Comparison of ENCODE assay signal across 8 cellular contexts in the genomic region with DNA sequence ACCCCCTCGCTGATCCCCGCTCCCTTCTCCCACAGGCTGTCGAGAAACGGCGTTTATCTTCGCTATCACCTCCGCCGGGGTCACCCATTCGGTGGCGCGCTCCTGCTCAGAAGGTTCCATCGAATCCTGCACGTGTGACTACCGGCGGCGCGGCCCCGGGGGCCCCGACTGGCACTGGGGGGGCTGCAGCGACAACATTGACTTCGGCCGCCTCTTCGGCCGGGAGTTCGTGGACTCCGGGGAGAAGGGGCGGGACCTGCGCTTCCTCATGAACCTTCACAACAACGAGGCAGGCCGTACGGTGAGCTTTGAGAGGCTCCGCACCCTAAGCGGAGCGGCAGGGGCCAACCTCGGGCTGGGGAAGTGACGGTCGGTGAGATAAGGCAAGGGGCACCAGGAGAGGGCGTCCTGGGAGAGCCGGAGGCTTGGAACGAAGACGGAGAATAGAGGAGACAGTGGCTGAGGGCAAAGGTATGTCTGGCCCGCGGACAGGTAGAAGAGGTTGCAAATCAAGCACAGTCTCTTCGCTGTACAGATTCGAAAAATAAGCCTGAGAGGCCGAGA. TPM values are rescaled to one million over a fixed set of nuclear protein-coding genes. Genes with fewer than 3 reads are reported as not detected.
DNase-seq lines count a peak whose midpoint lies in the region; ATAC-seq lines count a peak whose summit lies in the region.

No MANE protein-coding gene starts in this region.

- H3K36me3 ChIP-seq in thymus (ENCODE audit: control insufficient read depth, insufficient read depth) = no peaks in the 10 kb centered on the region

- no peak overlapping the region for H3K27ac ChIP-seq in thymus (ENCODE audit: low read depth)

- intact Hi-C loops in activated T-helper 1 cell treated with anti-CD3 and anti-CD28 coated beads, Interleukin-12 subunit alpha, Interleukin-12 subunit beta, Interleukin-2, Interleukin-4 antibody, amounts not matched to agents 30 ng/mL and 10 ng/mL and 1 ng/mL, durations not matched to agents 14 hours and 24 hours and 36 hours (cut with micrococcal nuclease) = loop anchor here (1.0 to 5.0 kb wide), 5 partner anchors 8 to 362 kb away; no protein-coding TSS in a partner anchor

- peak overlapping the region; percentile 76 for H3K27ac Mint-ChIP-seq in activated T-helper 1 cell treated with anti-CD3 and anti-CD28 coated beads, Interleukin-12 subunit alpha, Interleukin-12 subunit beta, Interleukin-2, Interleukin-4 antibody, amounts not matched to agents 30 ng/mL and 10 ng/mL and 1 ng/mL, durations not matched to agents 14 hours and 24 hours and 36 hours

- peaks cover 53% of the 10 kb centered on the region for H3K4me1 Mint-ChIP-seq in activated T-helper 1 cell treated with anti-CD3 and anti-CD28 coated beads, Interleukin-12 subunit alpha, Interleukin-12 subunit beta, Interleukin-2, Interleukin-4 antibody, amounts not matched to agents 30 ng/mL and 10 ng/mL and 1 ng/mL, durations not matched to agents 14 hours and 24 hours and 36 hours (ENCODE audit: low read depth)

- ATAC-seq in HG03097 (IDR thresholded peaks at IDR 0.05; ENCODE audit: low FRiP score, unreplicated experiment) = no peak

- H3K27me3 ChIP-seq in thymus (ENCODE audit: control insufficient read depth, insufficient read depth) = peaks cover 80% of the 10 kb centered on the region

- WGBS in thymus = 2% methylated on average over 46 of the region's 46 CpGs

- peak; percentile 36 for DNase-seq in stimulated activated CD4-positive, alpha-beta T cell treated with anti-CD3 and anti-CD28 coated beads, Interleukin-1b, Interleukin-23, amount 100 ng/mL, for 48 hours
- no peak for DNase-seq in stimulated activated CD4-positive, alpha-beta T cell treated with anti-CD3 and anti-CD28 coated beads, Interleukin-2, amount 100 ng/mL, for 48 hours
- no peak for DNase-seq in activated T-helper 1 cell treated with anti-CD3 and anti-CD28 coated beads, Interleukin-12 subunit alpha, Interleukin-12 subunit beta, Interleukin-2, Interleukin-4 antibody, amounts not matched to agents 30 ng/mL and 10 ng/mL and 1 ng/mL, durations not matched to agents 14 hours and 24 hours and 36 hours (ENCODE audit: low spot score)
- peak; percentile 54 for DNase-seq in left kidney (ENCODE audit: low read depth, low spot score)
- no peak for DNase-seq in NCI-H345 (lab: John Stamatoyannopoulos, UW)
- DNase-seq in DMS153 treated with DMSO at 0.1 percent for 48 hours (lab: John Stamatoyannopoulos, UW; ENCODE audit: unreplicated experiment) = no peak

- H3K4me1 ChIP-seq in thymus (ENCODE audit: control insufficient read depth, insufficient read depth, low read length) = peaks cover 21% of the 10 kb centered on the region

- peak overlapping the region; percentile 72 for H3K4me3 Mint-ChIP-seq in activated T-helper 1 cell treated with anti-CD3 and anti-CD28 coated beads, Interleukin-12 subunit alpha, Interleukin-12 subunit beta, Interleukin-2, Interleukin-4 antibody, amounts not matched to agents 30 ng/mL and 10 ng/mL and 1 ng/mL, durations not matched to agents 14 hours and 24 hours and 36 hours

- H3K36me3 Mint-ChIP-seq in activated T-helper 1 cell treated with anti-CD3 and anti-CD28 coated beads, Interleukin-12 subunit alpha, Interleukin-12 subunit beta, Interleukin-2, Interleukin-4 antibody, amounts not matched to agents 30 ng/mL and 10 ng/mL and 1 ng/mL, durations not matched to agents 14 hours and 24 hours and 36 hours (ENCODE audit: low read depth) = no peaks in the 10 kb centered on the region

- H3K27me3 Mint-ChIP-seq in activated T-helper 1 cell treated with anti-CD3 and anti-CD28 coated beads, Interleukin-12 subunit alpha, Interleukin-12 subunit beta, Interleukin-2, Interleukin-4 antibody, amounts not matched to agents 30 ng/mL and 10 ng/mL and 1 ng/mL, durations not matched to agents 14 hours and 24 hours and 36 hours (ENCODE audit: insufficient read depth) = peaks cover 83% of the 10 kb centered on the region

- peaks cover 1% of the 10 kb centered on the region for H3K9me3 ChIP-seq in thymus (ENCODE audit: control insufficient read depth)

- H3K9me3 Mint-ChIP-seq in activated T-helper 1 cell treated with anti-CD3 and anti-CD28 coated beads, Interleukin-12 subunit alpha, Interleukin-12 subunit beta, Interleukin-2, Interleukin-4 antibody, amounts not matched to agents 30 ng/mL and 10 ng/mL and 1 ng/mL, durations not matched to agents 14 hours and 24 hours and 36 hours = no peaks in the 10 kb centered on the region

- H3K4me3 ChIP-seq in thymus (ENCODE audit: low read length) = peak overlapping the region; percentile 55

RNA-seq across cellular contexts. Expression of gene WNT1, which starts 2.3 kb away (rescaled TPM):
- total RNA-seq in activated T-helper 1 cell treated with anti-CD3 and anti-CD28 coated beads, Interleukin-12 subunit alpha, Interleukin-12 subunit beta, Interleukin-2, Interleukin-4 antibody, amounts not matched to agents 30 ng/mL and 10 ng/mL and 1 ng/mL, durations not matched to agents 14 hours and 24 hours and 36 hours = 0.21 and 0.24 TPM in 2 replicates
- 0.05 TPM for polyA plus RNA-seq in thymus

RNA-seq across cellular contexts. Expression of gene WNT10B, which starts 8.9 kb away (rescaled TPM):
- total RNA-seq in activated T-helper 1 cell treated with anti-CD3 and anti-CD28 coated beads, Interleukin-12 subunit alpha, Interleukin-12 subunit beta, Interleukin-2, Interleukin-4 antibody, amounts not matched to agents 30 ng/mL and 10 ng/mL and 1 ng/mL, durations not matched to agents 14 hours and 24 hours and 36 hours = 0.13 and 0.37 TPM in 2 replicates
- polyA plus RNA-seq in thymus = 14.1 TPM

RNA-seq across cellular contexts. Expression of gene DDN, which starts 18.7 kb away (rescaled TPM):
- 0.78 and 1.1 TPM in 2 replicates for total RNA-seq in activated T-helper 1 cell treated with anti-CD3 and anti-CD28 coated beads, Interleukin-12 subunit alpha, Interleukin-12 subunit beta, Interleukin-2, Interleukin-4 antibody, amounts not matched to agents 30 ng/mL and 10 ng/mL and 1 ng/mL, durations not matched to agents 14 hours and 24 hours and 36 hours
- 0.18 TPM for polyA plus RNA-seq in thymus

RNA-seq across cellular contexts. Expression of gene ARF3, which starts 23.2 kb away (rescaled TPM):
- total RNA-seq in activated T-helper 1 cell treated with anti-CD3 and anti-CD28 coated beads, Interleukin-12 subunit alpha, Interleukin-12 subunit beta, Interleukin-2, Interleukin-4 antibody, amounts not matched to agents 30 ng/mL and 10 ng/mL and 1 ng/mL, durations not matched to agents 14 hours and 24 hours and 36 hours = 116 and 117 TPM in 2 replicates
- 70.6 TPM for polyA plus RNA-seq in thymus

RNA-seq across cellular contexts. Expression of gene PRKAG1, which starts 38.1 kb away (rescaled TPM):
- 85.0 and 85.1 TPM in 2 replicates for total RNA-seq in activated T-helper 1 cell treated with anti-CD3 and anti-CD28 coated beads, Interleukin-12 subunit alpha, Interleukin-12 subunit beta, Interleukin-2, Interleukin-4 antibody, amounts not matched to agents 30 ng/mL and 10 ng/mL and 1 ng/mL, durations not matched to agents 14 hours and 24 hours and 36 hours
- polyA plus RNA-seq in thymus = 58.5 TPM

Comparison
In these comparisons a context has a peak if more than half of its experiments do, and no peak if none do; other contexts are left out.
1. DNase-seq: peak in stimulated activated CD4-positive, alpha-beta T cell treated with anti-CD3 and anti-CD28 coated beads, Interleukin-1b, Interleukin-23, amount 100 ng/mL, for 48 hours (single experiment) and left kidney (single experiment); none in stimulated activated CD4-positive, alpha-beta T cell treated with anti-CD3 and anti-CD28 coated beads, Interleukin-2, amount 100 ng/mL, for 48 hours (0 of 2), activated T-helper 1 cell treated with anti-CD3 and anti-CD28 coated beads, Interleukin-12 subunit alpha, Interleukin-12 subunit beta, Interleukin-2, Interleukin-4 antibody, amounts not matched to agents 30 ng/mL and 10 ng/mL and 1 ng/mL, durations not matched to agents 14 hours and 24 hours and 36 hours (single experiment), NCI-H345 (single experiment) and DMS153 treated with DMSO at 0.1 percent for 48 hours (single experiment).